23 cellular contexts compared by ENCODE assay signal in genomic region chr1:160814856-160815255, GRCh38. TPM values are rescaled to one million over a fixed set of nuclear protein-coding genes. Genes with fewer than 3 reads are reported as not detected.
"Had no signal": no experiment of that assay in that cellular context is flagged by ENCODE, and none has a peak within 500 bp of the region (broad histone marks: within the 10 kb centered on the region; RNA-seq: fewer than 3 reads in every experiment).

No MANE protein-coding gene starts in this region.

- H3K9me3 Mint-ChIP-seq: dendritic cell treated with granulocyte-macrophage colony-stimulating factor and Interleukin-4, amounts not matched to agents 40 ng/mL and 50 ng/mL, for 4 days; immature natural killer cell; memory B cell; mesothelial cell of epicardium; natural killer cell treated with Interleukin-12 subunit alpha and Interleukin-12 subunit beta and Interleukin-15 and Interleukin-18, amount 100 ng/mL, for 72 hours; neural progenitor cell had no signal

- ATAC-seq: left cardiac atrium, lower lobe of right lung had no signal

- H3K4me3 ChIP-seq: esophagus squamous epithelium, left ventricle myocardium inferior, lower lobe of right lung, neural progenitor cell, sigmoid colon, skin epidermis, tibial artery had no signal

- H3K36me3 Mint-ChIP-seq: mesothelial cell of epicardium; natural killer cell treated with Interleukin-12 subunit alpha and Interleukin-12 subunit beta and Interleukin-15 and Interleukin-18, amount 100 ng/mL, for 72 hours; neural progenitor cell had no signal

- H3K4me3 Mint-ChIP-seq: dendritic cell treated with granulocyte-macrophage colony-stimulating factor and Interleukin-4, amounts not matched to agents 40 ng/mL and 50 ng/mL, for 4 days; immature natural killer cell; memory B cell; mesothelial cell of epicardium; natural killer cell treated with Interleukin-12 subunit alpha and Interleukin-12 subunit beta and Interleukin-15 and Interleukin-18, amount 100 ng/mL, for 72 hours; neural progenitor cell had no signal

- H3K36me3 ChIP-seq: esophagus squamous epithelium, left ventricle myocardium inferior, lower lobe of right lung, neural progenitor cell, sigmoid colon, tibial artery had no signal

- H3K27me3 ChIP-seq: esophagus squamous epithelium, neural progenitor cell had no signal

- H3K27ac Mint-ChIP-seq: dendritic cell treated with granulocyte-macrophage colony-stimulating factor and Interleukin-4, amounts not matched to agents 40 ng/mL and 50 ng/mL, for 4 days; mesothelial cell of epicardium; neural progenitor cell had no signal

- DNase-seq: central memory CD4-positive, alpha-beta T cell; esophagus squamous epithelium; foreskin fibroblast; immature natural killer cell; kidney; left cardiac atrium; left ventricle myocardium inferior; lower lobe of right lung; sigmoid colon; stimulated activated CD4-positive, alpha-beta T cell treated with anti-CD3 and anti-CD28 coated beads, Interleukin-2, amount 100 ng/mL, for 24 hours; stimulated activated CD4-positive, alpha-beta T cell treated with anti-CD3 and anti-CD28 coated beads, Interleukin-4, amount 100 ng/mL, for 4 hours; stimulated activated naive CD4-positive, alpha-beta T cell treated with Interleukin-2 at 50 U/mL for 16 hours; tibial artery had no signal

- H3K27ac ChIP-seq: esophagus squamous epithelium, left ventricle myocardium inferior, lower lobe of right lung, neural progenitor cell, sigmoid colon, skin epidermis, tibial artery had no signal

- H3K27me3 Mint-ChIP-seq: memory B cell; natural killer cell treated with Interleukin-12 subunit alpha and Interleukin-12 subunit beta and Interleukin-15 and Interleukin-18, amount 100 ng/mL, for 72 hours had no signal

- H3K9me3 ChIP-seq: esophagus squamous epithelium, left ventricle myocardium inferior, lower lobe of right lung, sigmoid colon, tibial artery had no signal

- H3K4me1 ChIP-seq: esophagus squamous epithelium, left ventricle myocardium inferior, lower lobe of right lung, sigmoid colon, tibial artery had no signal

RNA-seq across cellular contexts. Expression of gene LY9, which starts 18.9 kb away (rescaled TPM):
- total RNA-seq: epithelial cell of proximal tubule, left ventricle myocardium inferior, mesothelial cell of epicardium, myocyte, pulmonary artery endothelial cell, temporal lobe had no signal

RNA-seq across cellular contexts. Expression of gene CD244, which starts 47.8 kb away (rescaled TPM):
- total RNA-seq: epithelial cell of proximal tubule, mesothelial cell of epicardium, myocyte, pulmonary artery endothelial cell, temporal lobe had no signal
